7 cellular contexts compared by ENCODE assay signal in the genomic region with DNA sequence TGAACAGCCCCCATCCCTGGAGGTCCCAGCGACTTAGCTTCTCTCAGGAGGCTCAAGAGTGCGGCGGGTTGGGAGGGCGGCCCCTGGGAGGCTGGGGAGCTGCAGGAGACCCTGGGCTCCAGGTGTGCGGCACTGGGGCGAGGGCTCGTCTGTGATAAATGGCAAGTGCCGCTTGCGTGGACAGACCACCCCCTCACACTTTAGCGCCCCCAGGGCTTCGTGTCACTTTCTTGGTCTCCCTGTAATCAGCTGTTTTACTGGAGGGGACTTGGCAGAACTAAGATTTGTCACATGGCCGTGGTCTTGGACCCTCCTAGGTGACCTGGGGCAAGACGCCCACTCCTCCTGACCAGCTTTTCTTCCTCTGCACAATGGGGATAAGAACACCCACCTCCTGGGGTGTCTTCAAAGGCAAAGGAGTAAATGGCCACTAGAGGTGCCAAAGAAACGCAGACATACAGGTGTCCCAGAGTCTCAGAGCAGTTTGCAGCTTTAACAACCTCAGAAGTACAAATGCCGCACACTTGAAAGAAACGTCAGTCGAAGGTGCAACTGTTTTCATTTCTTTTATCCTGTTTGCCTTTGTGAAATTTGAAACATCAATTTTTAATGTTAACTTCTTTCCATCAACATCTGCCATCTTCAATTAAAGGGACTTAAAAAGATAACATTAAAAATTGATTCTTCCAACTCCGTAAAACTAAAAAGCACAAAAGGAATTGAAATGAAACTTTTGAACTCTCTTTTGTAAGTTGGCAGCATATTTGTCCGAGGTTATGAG. TPM values are rescaled to one million over a fixed set of nuclear protein-coding genes. Genes with fewer than 3 reads are reported as not detected.
DNase-seq lines count a peak whose midpoint lies in the region; ATAC-seq and TF ChIP-seq lines count a peak whose summit lies in the region.

No MANE protein-coding gene starts in this region.

- peaks cover 24% of the 10 kb centered on the region for H3K79me2 ChIP-seq in osteoblast (ENCODE audit: insufficient read depth, low read length)

- peak overlapping the region; percentile 93 to 97 (median 94) for H3K27ac ChIP-seq in esophagus muscularis mucosa (replicated peaks in 1 of 4)
- H3K27ac ChIP-seq in osteoblast (ENCODE audit: low read depth, low read length) = peak overlapping the region; percentile 82

- 39% methylated on average over 15 of the region's 19 CpGs for WGBS in esophagus muscularis mucosa

- peak; percentile 37 for ATAC-seq in HG03432 (IDR thresholded peaks at IDR 0.05; ENCODE audit: unreplicated experiment)
- ATAC-seq in SK-N-SH treated with all-trans-retinoic acid at 6 μM for 48 hours = peak; percentile 54
- no peak for ATAC-seq in HG02571 (IDR thresholded peaks at IDR 0.05; ENCODE audit: unreplicated experiment)

- peak; percentile 28 to 51 (median 41) for TF ChIP-seq CTCF in esophagus muscularis mucosa (IDR thresholded peaks at IDR 0.05)
- peak; percentile 55 for TF ChIP-seq CTCF in osteoblast (IDR thresholded peaks at IDR 0.05; ENCODE audit: extremely low read depth, low read depth, low read length)

- intact Hi-C loops in esophagus muscularis mucosa (cut with DNase I) = loop anchor here (5.0 to 10.0 kb wide), 3 partner anchors 57 to 231 kb away; a partner anchor contains a TSS

- H3K36me3 ChIP-seq in ES-I3 (ENCODE audit: insufficient read depth, low read length) (no peaks in the 10 kb centered on the region), esophagus muscularis mucosa (peaks cover 6 to 24% (median 14%) of the 10 kb centered on the region in 4 donors), osteoblast (ENCODE audit: insufficient read depth, low read length) (peaks cover 10% of the 10 kb centered on the region)

- peaks cover 11% of the 10 kb centered on the region for H4K20me1 ChIP-seq in osteoblast (ENCODE audit: insufficient read depth, low read length)

- TF ChIP-seq POLR2A in esophagus muscularis mucosa (IDR thresholded peaks at IDR 0.05; ENCODE audit: low read depth) = no peak

- no peak for DNase-seq in esophagus muscularis mucosa (ENCODE audit: extremely low spot score)
- peak; percentile 85 for DNase-seq in osteoblast (ENCODE audit: insufficient read length, low spot score, missing footprints)
- DNase-seq in NCI-H1092 (lab: John Stamatoyannopoulos, UW) = no peak

- peak overlapping the region; percentile 74 for H3K9ac ChIP-seq in ES-I3 (ENCODE audit: low read depth, low read length)

- H2AFZ ChIP-seq in osteoblast (ENCODE audit: low read length) = peak overlapping the region; percentile 82

- H3K4me3 ChIP-seq in esophagus muscularis mucosa (peak overlapping the region; percentile 67 to 75 (median 67)), osteoblast (ENCODE audit: insufficient read depth, low read length) (peak overlapping the region; percentile 87)

- H3K4me1 ChIP-seq in ES-I3 (ENCODE audit: insufficient read depth, low read length) (no peaks in the 10 kb centered on the region; the same call in 1 of the 2 replicates), esophagus muscularis mucosa (peaks cover 31 to 50% (median 46%) of the 10 kb centered on the region in 4 donors), osteoblast (ENCODE audit: insufficient read depth, low read length) (peaks cover 22% of the 10 kb centered on the region)

- no peaks in the 10 kb centered on the region for H3K9me3 ChIP-seq in ES-I3 (ENCODE audit: control insufficient read depth, insufficient read depth, low read length)
- H3K9me3 ChIP-seq in esophagus muscularis mucosa = no peaks in the 10 kb centered on the region
- H3K9me3 ChIP-seq in osteoblast (ENCODE audit: low read depth, low read length) = no peaks in the 10 kb centered on the region

- H3K27me3 ChIP-seq in esophagus muscularis mucosa (no peaks in the 10 kb centered on the region), osteoblast (ENCODE audit: insufficient read depth, low read length) (no peaks in the 10 kb centered on the region)

- no peak for TF ChIP-seq EP300 in esophagus muscularis mucosa (IDR thresholded peaks at IDR 0.05)

- H3K4me2 ChIP-seq in osteoblast (ENCODE audit: insufficient read depth, low read length) = peak overlapping the region; percentile 95

TF ChIP-seq in SK-N-SH treated with all-trans-retinoic acid at 6 μM for 48 hours, 23 proteins besides CTCF, POLR2A, EP300 and RAD21:
- TF ChIP-seq ZFP3 (CRISPR knock-in tag; IDR thresholded peaks at IDR 0.05) (no peak), ZNF70 (CRISPR knock-in tag; IDR thresholded peaks at IDR 0.05) (no peak), ARNTL (CRISPR knock-in tag; IDR thresholded peaks at IDR 0.05; ENCODE audit: borderline replicate concordance, low read depth) (no peak), ZC3H10 (CRISPR knock-in tag; IDR thresholded peaks at IDR 0.05) (no peak), CSDC2 (CRISPR knock-in tag; IDR thresholded peaks at IDR 0.05) (no peak), ZFP30 (CRISPR knock-in tag; IDR thresholded peaks at IDR 0.05) (no peak), ESRRG (CRISPR knock-in tag; IDR thresholded peaks at IDR 0.05) (no peak)
- TF ChIP-seq, protein P1, sequence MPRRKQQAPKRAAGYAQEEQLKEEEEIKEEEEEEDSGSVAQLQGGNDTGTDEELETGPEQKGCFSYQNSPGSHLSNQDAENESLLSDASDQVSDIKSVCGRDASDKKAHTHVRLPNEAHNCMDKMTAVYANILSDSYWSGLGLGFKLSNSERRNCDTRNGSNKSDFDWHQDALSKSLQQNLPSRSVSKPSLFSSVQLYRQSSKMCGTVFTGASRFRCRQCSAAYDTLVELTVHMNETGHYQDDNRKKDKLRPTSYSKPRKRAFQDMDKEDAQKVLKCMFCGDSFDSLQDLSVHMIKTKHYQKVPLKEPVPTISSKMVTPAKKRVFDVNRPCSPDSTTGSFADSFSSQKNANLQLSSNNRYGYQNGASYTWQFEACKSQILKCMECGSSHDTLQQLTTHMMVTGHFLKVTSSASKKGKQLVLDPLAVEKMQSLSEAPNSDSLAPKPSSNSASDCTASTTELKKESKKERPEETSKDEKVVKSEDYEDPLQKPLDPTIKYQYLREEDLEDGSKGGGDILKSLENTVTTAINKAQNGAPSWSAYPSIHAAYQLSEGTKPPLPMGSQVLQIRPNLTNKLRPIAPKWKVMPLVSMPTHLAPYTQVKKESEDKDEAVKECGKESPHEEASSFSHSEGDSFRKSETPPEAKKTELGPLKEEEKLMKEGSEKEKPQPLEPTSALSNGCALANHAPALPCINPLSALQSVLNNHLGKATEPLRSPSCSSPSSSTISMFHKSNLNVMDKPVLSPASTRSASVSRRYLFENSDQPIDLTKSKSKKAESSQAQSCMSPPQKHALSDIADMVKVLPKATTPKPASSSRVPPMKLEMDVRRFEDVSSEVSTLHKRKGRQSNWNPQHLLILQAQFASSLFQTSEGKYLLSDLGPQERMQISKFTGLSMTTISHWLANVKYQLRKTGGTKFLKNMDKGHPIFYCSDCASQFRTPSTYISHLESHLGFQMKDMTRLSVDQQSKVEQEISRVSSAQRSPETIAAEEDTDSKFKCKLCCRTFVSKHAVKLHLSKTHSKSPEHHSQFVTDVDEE (CRISPR knock-in tag; IDR thresholded peaks at IDR 0.05) = no peak
- TF ChIP-seq, protein P2, sequence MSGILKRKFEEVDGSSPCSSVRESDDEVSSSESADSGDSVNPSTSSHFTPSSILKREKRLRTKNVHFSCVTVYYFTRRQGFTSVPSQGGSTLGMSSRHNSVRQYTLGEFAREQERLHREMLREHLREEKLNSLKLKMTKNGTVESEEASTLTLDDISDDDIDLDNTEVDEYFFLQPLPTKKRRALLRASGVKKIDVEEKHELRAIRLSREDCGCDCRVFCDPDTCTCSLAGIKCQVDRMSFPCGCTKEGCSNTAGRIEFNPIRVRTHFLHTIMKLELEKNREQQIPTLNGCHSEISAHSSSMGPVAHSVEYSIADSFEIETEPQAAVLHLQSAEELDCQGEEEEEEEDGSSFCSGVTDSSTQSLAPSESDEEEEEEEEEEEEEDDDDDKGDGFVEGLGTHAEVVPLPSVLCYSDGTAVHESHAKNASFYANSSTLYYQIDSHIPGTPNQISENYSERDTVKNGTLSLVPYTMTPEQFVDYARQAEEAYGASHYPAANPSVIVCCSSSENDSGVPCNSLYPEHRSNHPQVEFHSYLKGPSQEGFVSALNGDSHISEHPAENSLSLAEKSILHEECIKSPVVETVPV (CRISPR knock-in tag; IDR thresholded peaks at IDR 0.05) = no peak

RNA-seq across cellular contexts. Expression of a gene that starts 0.9 kb away (rescaled TPM):
- total RNA-seq in esophagus muscularis mucosa (10 to 100 TPM in 3 of 4 donors, 1 to 10 TPM in 1; 7.1 to 17.6 (median 13.8) TPM), osteoblast (3.6 and 5.0 TPM in 2 replicates)

RNA-seq across cellular contexts. Expression of a gene that starts 14.1 kb away (rescaled TPM):
- total RNA-seq in esophagus muscularis mucosa (not detected), osteoblast (0.29 and 0.72 TPM in 2 replicates)

RNA-seq across cellular contexts. Expression of a gene that starts 55.1 kb away (rescaled TPM):
- total RNA-seq in esophagus muscularis mucosa (10 to 100 TPM in 2 of 4 donors, 1 to 10 TPM in 2; 9.6 to 15.8 (median 12.3) TPM), osteoblast (5.1 and 5.6 TPM in 2 replicates)
